Comparison of ENCODE assay signal across 1 cellular context in genomic region chr2:206158563-206159345, GRCh38.
TF ChIP-seq lines count a peak whose summit lies in the region.

No MANE protein-coding gene starts in this region.

TF ChIP-seq in HepG2, 621 proteins besides CTCF, POLR2A, EP300 and RAD21 (continued from another document):
- TF ChIP-seq HNF1A (IDR thresholded peaks at IDR 0.05; ENCODE audit: low read depth) (no peak), HNF1A (CRISPR knock-in tag; IDR thresholded peaks at IDR 0.05; ENCODE audit: borderline replicate concordance) (0 out of 2 replicates have a peak, but pooled peaks have one; percentile 1), ZSCAN21 (CRISPR knock-in tag; IDR thresholded peaks at IDR 0.05; ENCODE audit: borderline replicate concordance) (no peak), FOXP1 (IDR thresholded peaks at IDR 0.05) (no peak), FOXP1 (CRISPR knock-in tag; IDR thresholded peaks at IDR 0.05) (no peak), ARNTL (CRISPR knock-in tag; IDR thresholded peaks at IDR 0.05) (0 out of 2 replicates have a peak, but pooled peaks have one; percentile 13), ZBTB14 (CRISPR knock-in tag; IDR thresholded peaks at IDR 0.05) (no peak), MXI1 (IDR thresholded peaks at IDR 0.05; ENCODE audit: borderline replicate concordance, low read depth, low read length) (0 out of 3 replicates have a peak, but pooled peaks have one; percentile 6), ZBTB7B (CRISPR knock-in tag; IDR thresholded peaks at IDR 0.05) (no peak), HIVEP1 (CRISPR knock-in tag; IDR thresholded peaks at IDR 0.05) (0 out of 2 replicates have a peak, but pooled peaks have one; percentile 12), ZNF441 (CRISPR knock-in tag; IDR thresholded peaks at IDR 0.05; ENCODE audit: borderline replicate concordance) (0 out of 2 replicates have a peak, but pooled peaks have one; percentile 69), E2F2 (CRISPR knock-in tag; IDR thresholded peaks at IDR 0.05; ENCODE audit: borderline replicate concordance) (no peak), MTA1 (CRISPR knock-in tag; IDR thresholded peaks at IDR 0.05; ENCODE audit: borderline replicate concordance) (peak; percentile 32; the same call in 1 of the 2 replicates), CENPT (CRISPR knock-in tag; IDR thresholded peaks at IDR 0.05; ENCODE audit: low read depth) (no peak), PHF21A (CRISPR knock-in tag; IDR thresholded peaks at IDR 0.05) (no peak)
